8 cellular contexts compared by ENCODE assay signal in the genomic region with DNA sequence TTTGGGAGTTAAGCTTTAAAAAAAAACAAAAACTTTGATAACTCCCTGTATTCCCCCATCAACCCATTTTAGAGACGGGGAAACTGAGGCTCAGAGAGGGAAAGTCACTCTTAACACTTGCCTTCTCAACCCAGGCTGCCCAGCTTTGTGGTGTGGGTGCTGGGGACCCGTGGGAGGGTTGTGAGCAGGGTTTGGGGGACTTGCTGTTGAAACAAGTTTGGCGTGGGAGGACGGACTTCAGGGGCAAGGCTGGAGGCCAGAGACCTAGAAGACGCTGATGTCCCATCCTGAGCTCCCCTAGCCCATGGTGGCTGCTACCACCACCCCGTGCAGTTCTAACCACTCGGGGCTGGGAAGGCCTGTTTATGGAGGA. TPM values are rescaled to one million over a fixed set of nuclear protein-coding genes. Genes with fewer than 3 reads are reported as not detected.
DNase-seq lines count a peak whose midpoint lies in the region; ATAC-seq and TF ChIP-seq lines count a peak whose summit lies in the region.

No MANE protein-coding gene starts in this region.

- peak overlapping the region; percentile 17 to 98 (median 95) for H3K4me3 Mint-ChIP-seq in CD4-positive, alpha-beta memory T cell
- peak overlapping the region; percentile 96 to 99 for H3K4me3 Mint-ChIP-seq in effector memory CD8-positive, alpha-beta T cell

- H3K27ac Mint-ChIP-seq in CD4-positive, alpha-beta memory T cell, result peak overlapping the region; percentile 98 to 100 (median 99)
- peak overlapping the region in 1 of 2 donors; percentile 99 for H3K27ac Mint-ChIP-seq in effector memory CD8-positive, alpha-beta T cell

- H3K4me3 ChIP-seq in CD4-positive, alpha-beta memory T cell (ENCODE audit: low read length in 2 of 2), result peak overlapping the region; percentile 17 to 76
- H3K4me3 ChIP-seq in PC-3 (ENCODE audit: low read length) (no peak overlapping the region; the same call in 1 of the 2 replicates), trophoblast cell (ENCODE audit: low read depth, low read length) (no peak overlapping the region)

- H3K4ac ChIP-seq in trophoblast cell (ENCODE audit: low read depth, low read length), result no peak overlapping the region

- CTCF ChIA-PET in CD4-positive, alpha-beta memory T cell (lab: Charles Lee; ENCODE audit: partially characterized antibody), result interaction anchor here (0.8 kb wide), 1 partner anchor 83 kb away, joined by 3 read pairs; no protein-coding TSS in a partner anchor
- CTCF ChIA-PET in PC-3 (lab: Charles Lee), result no interaction called here

- H3K79me2 ChIP-seq in PC-3 (ENCODE audit: low read length) (peaks cover 27% of the 10 kb centered on the region), trophoblast cell (ENCODE audit: control insufficient read depth, insufficient read depth, low read length, poor library complexity) (peaks cover 10% of the 10 kb centered on the region)

- H3K9me3 ChIP-seq in CD4-positive, alpha-beta memory T cell (ENCODE audit: control insufficient read depth in 1 of 2, low read length in 2 of 2), result no peaks in the 10 kb centered on the region
- H3K9me3 ChIP-seq in PC-3 (ENCODE audit: low read length) (no peaks in the 10 kb centered on the region), trophoblast cell (ENCODE audit: insufficient read depth, low read depth, low read length) (no peaks in the 10 kb centered on the region)

- no peak overlapping the region for H3K18ac ChIP-seq in trophoblast cell (ENCODE audit: low read length)

- ATAC-seq in PC-3, result no peak
- no peak for ATAC-seq in effector memory CD8-positive, alpha-beta T cell (replicated peaks)
- ATAC-seq in GM19035 (IDR thresholded peaks at IDR 0.05; ENCODE audit: unreplicated experiment), result no peak
- no peak for ATAC-seq in GM18858 (IDR thresholded peaks at IDR 0.05; ENCODE audit: unreplicated experiment)

- POLR2A ChIA-PET in CD4-positive, alpha-beta memory T cell (lab: Charles Lee; ENCODE audit: partially characterized antibody), result interaction anchor here (0.8 to 1.3 kb wide), 7 partner anchors 41 to 716 kb away, joined by 3 to 7 read pairs (median 3); a partner anchor contains a TSS
- POLR2A ChIA-PET in PC-3 (lab: Charles Lee; ENCODE audit: unreplicated experiment), result interaction anchor here (0.5 kb wide), 2 partner anchors 31 to 206 kb away, joined by 3 read pairs; no protein-coding TSS in a partner anchor

- peak overlapping the region; percentile 96 for H3K4me2 ChIP-seq in PC-3 (ENCODE audit: low read length)
- H3K4me2 ChIP-seq in trophoblast cell (ENCODE audit: low read length), result peak overlapping the region; percentile 95

- intact Hi-C loops in CD4-positive, alpha-beta memory T cell (cut with micrococcal nuclease), result loop anchor here (1.0 kb wide), 4 partner anchors 55 to 121 kb away; a partner anchor contains a TSS
- intact Hi-C loops in PC-3 (cut with micrococcal nuclease), result no loop called here

- H4K8ac ChIP-seq in trophoblast cell (ENCODE audit: low read depth, low read length), result peak overlapping the region; percentile 74

- H2BK5ac ChIP-seq in trophoblast cell (ENCODE audit: low read depth, low read length, poor library complexity), result no peak overlapping the region

- WGBS in trophoblast cell (ENCODE audit: extremely low coverage, insufficient coverage, insufficient read length), result no CpG with 5 or more reads among the region's 7 CpGs

- no peak overlapping the region for H2BK12ac ChIP-seq in trophoblast cell (ENCODE audit: low read length)

- no peaks in the 10 kb centered on the region for H4K20me1 ChIP-seq in PC-3 (ENCODE audit: low read length)

- H3K27me3 ChIP-seq in CD4-positive, alpha-beta memory T cell (ENCODE audit: insufficient read depth, low read length), result no peaks in the 10 kb centered on the region
- H3K27me3 ChIP-seq in PC-3 (ENCODE audit: low read length) (no peaks in the 10 kb centered on the region), trophoblast cell (ENCODE audit: insufficient read depth, low read length) (no peaks in the 10 kb centered on the region)

- no peaks in the 10 kb centered on the region for H3K27me3 Mint-ChIP-seq in CD4-positive, alpha-beta memory T cell
- no peaks in the 10 kb centered on the region for H3K27me3 Mint-ChIP-seq in effector memory CD8-positive, alpha-beta T cell

- H3K36me3 ChIP-seq in CD4-positive, alpha-beta memory T cell (ENCODE audit: insufficient read depth, low read length), result no peaks in the 10 kb centered on the region
- H3K36me3 ChIP-seq in PC-3 (ENCODE audit: low read depth, low read length), result no peaks in the 10 kb centered on the region
- peaks cover 29 to 31% of the 10 kb centered on the region in 2 experiments for H3K36me3 ChIP-seq in trophoblast cell (ENCODE audit: control insufficient read depth in 1 of 2, insufficient read depth in 2 of 2, low read length in 2 of 2)

- H2AFZ ChIP-seq in PC-3 (ENCODE audit: low read length) (peak overlapping the region; percentile 56), trophoblast cell (ENCODE audit: insufficient read depth, low read length, poor library complexity) (peak overlapping the region; percentile 19)

- H3K9ac ChIP-seq in PC-3 (ENCODE audit: low read length), result no peak overlapping the region
- H3K9ac ChIP-seq in trophoblast cell (ENCODE audit: low read length), result no peak overlapping the region

- H3K4me1 Mint-ChIP-seq in CD4-positive, alpha-beta memory T cell, result peaks cover 13 to 34% (median 24%) of the 10 kb centered on the region in 4 donors
- H3K4me1 Mint-ChIP-seq in effector memory CD8-positive, alpha-beta T cell (ENCODE audit: low read depth in 2 of 2), result peaks cover 26 to 33% of the 10 kb centered on the region in 2 donors

- no peaks in the 10 kb centered on the region for H3K9me2 ChIP-seq in PC-3 (replicated peaks; ENCODE audit: low read length)

- H3K14ac ChIP-seq in trophoblast cell (ENCODE audit: low read length), result no peak overlapping the region

- no peak for TF ChIP-seq CTCF in PC-3 (conservative IDR thresholded peaks at IDR 0.05; ENCODE audit: low read depth, low read length)

- no peak for DNase-seq in CD4-positive, alpha-beta memory T cell
- DNase-seq in PC-3, result no peak
- no peak for DNase-seq in effector memory CD8-positive, alpha-beta T cell
- no peak for DNase-seq in trophoblast cell
- no peak for DNase-seq in NCI-H774 (lab: John Stamatoyannopoulos, UW)
- no peak for DNase-seq in stimulated activated CD8-positive, alpha-beta memory T cell treated with anti-CD3 and anti-CD28 coated beads, Interleukin-4, amount 100 ng/mL, for 48 hours

- H3K9me3 Mint-ChIP-seq in CD4-positive, alpha-beta memory T cell, result no peaks in the 10 kb centered on the region
- H3K9me3 Mint-ChIP-seq in effector memory CD8-positive, alpha-beta T cell, result no peaks in the 10 kb centered on the region

- H3K36me3 Mint-ChIP-seq in CD4-positive, alpha-beta memory T cell, result peaks cover 0 to 19% of the 10 kb centered on the region in 2 donors
- H3K36me3 Mint-ChIP-seq in effector memory CD8-positive, alpha-beta T cell (ENCODE audit: insufficient read depth), result peaks cover 33% of the 10 kb centered on the region

- H3K79me1 ChIP-seq in trophoblast cell (ENCODE audit: low read length), result peaks cover 5% of the 10 kb centered on the region

- H3K4me1 ChIP-seq in CD4-positive, alpha-beta memory T cell (ENCODE audit: insufficient read depth, low read length), result peaks cover 27% of the 10 kb centered on the region
- H3K4me1 ChIP-seq in PC-3 (ENCODE audit: insufficient read depth, low read length), result peaks cover 5% of the 10 kb centered on the region; the same call in 1 of the 2 replicates
- peaks cover 9 to 11% of the 10 kb centered on the region in 2 experiments for H3K4me1 ChIP-seq in trophoblast cell (ENCODE audit: control insufficient read depth in 1 of 2, insufficient read depth in 2 of 2, low read length in 2 of 2)

- BruUV-seq in PC-3 (replicated peaks; lab: Mats Ljungman, UMichigan), result TSS peak; percentile 89

- peak overlapping the region; percentile 68 for H2AK5ac ChIP-seq in trophoblast cell (ENCODE audit: low read length)

- no peak overlapping the region for H2BK120ac ChIP-seq in trophoblast cell (ENCODE audit: insufficient read depth, low read length, poor library complexity)

- H4K91ac ChIP-seq in trophoblast cell (ENCODE audit: low read depth, low read length), result peak overlapping the region; percentile 17

- no peaks in the 10 kb centered on the region for H3F3A ChIP-seq in PC-3 (ENCODE audit: low read length, unreplicated experiment)

- H4K12ac ChIP-seq in trophoblast cell (ENCODE audit: low read depth, low read length), result peak overlapping the region; percentile 63

- H3K23ac ChIP-seq in trophoblast cell (ENCODE audit: low read length), result no peak overlapping the region

- H3K27ac ChIP-seq in CD4-positive, alpha-beta memory T cell (ENCODE audit: low read depth, low read length), result peak overlapping the region; percentile 87
- H3K27ac ChIP-seq in PC-3 (ENCODE audit: low read length) (no peak overlapping the region), trophoblast cell (ENCODE audit: low read depth, low read length) (no peak overlapping the region)

RNA-seq across cellular contexts. Expression of a gene that starts 0.7 kb away (rescaled TPM):
- 10 to 100 TPM; 44.0 to 50.4 TPM for total RNA-seq in CD4-positive, alpha-beta memory T cell
- polyA plus RNA-seq in CD4-positive, alpha-beta memory T cell, result 10 to 100 TPM in 1 of 2 donors, 1 to 10 TPM in 1; 4.4 to 16.1 TPM
- 47.8 and 51.3 TPM in 2 replicates for total RNA-seq in PC-3 (2014; rRNA removed)
- 25.6 and 26.4 TPM in 2 replicates for polyA plus RNA-seq in trophoblast cell (2013)

RNA-seq across cellular contexts. Expression of a gene that starts 20.7 kb away (rescaled TPM):
- under 1 TPM; 0.64 to 0.70 TPM for total RNA-seq in CD4-positive, alpha-beta memory T cell
- polyA plus RNA-seq in CD4-positive, alpha-beta memory T cell, result 1 to 10 TPM in 1 of 2 donors, under 1 TPM in 1; 0.35 to 1.1 TPM
- 0.77 and 1.0 TPM in 2 replicates for total RNA-seq in PC-3 (2014; rRNA removed)
- polyA plus RNA-seq in trophoblast cell (2013), result 0.59 and 0.71 TPM in 2 replicates

RNA-seq across cellular contexts. Expression of a gene that starts 42.1 kb away (rescaled TPM):
- total RNA-seq in CD4-positive, alpha-beta memory T cell, result under 1 TPM; 0.64 to 0.70 TPM
- under 1 TPM in 1 of 2 donors, not detected in 1; 0.45 TPM for polyA plus RNA-seq in CD4-positive, alpha-beta memory T cell
- total RNA-seq in PC-3 (2014; rRNA removed), result 0.18 TPM in 1 of 2 replicates, not detected in the other
- 0.68 and 0.89 TPM in 2 replicates for polyA plus RNA-seq in trophoblast cell (2013)

RNA-seq across cellular contexts. Expression of a gene that starts 54.6 kb away (rescaled TPM):
- 10 to 100 TPM; 48.1 to 51.6 TPM for total RNA-seq in CD4-positive, alpha-beta memory T cell
- polyA plus RNA-seq in CD4-positive, alpha-beta memory T cell, result 10 to 100 TPM; 42.4 to 43.0 TPM
- total RNA-seq in PC-3 (2014; rRNA removed), result 146 and 210 TPM in 2 replicates
- polyA plus RNA-seq in trophoblast cell (2013), result 165 and 170 TPM in 2 replicates

Comparison
In these comparisons a context has a peak if more than half of its experiments do, and no peak if none do; other contexts are left out.
1. H3K4me3 ChIP-seq: peak in CD4-positive, alpha-beta memory T cell (2 of 2); none in PC-3 (single experiment) and trophoblast cell (single experiment).